ENCODE assay signal across 1 cellular context in the genomic region with DNA sequence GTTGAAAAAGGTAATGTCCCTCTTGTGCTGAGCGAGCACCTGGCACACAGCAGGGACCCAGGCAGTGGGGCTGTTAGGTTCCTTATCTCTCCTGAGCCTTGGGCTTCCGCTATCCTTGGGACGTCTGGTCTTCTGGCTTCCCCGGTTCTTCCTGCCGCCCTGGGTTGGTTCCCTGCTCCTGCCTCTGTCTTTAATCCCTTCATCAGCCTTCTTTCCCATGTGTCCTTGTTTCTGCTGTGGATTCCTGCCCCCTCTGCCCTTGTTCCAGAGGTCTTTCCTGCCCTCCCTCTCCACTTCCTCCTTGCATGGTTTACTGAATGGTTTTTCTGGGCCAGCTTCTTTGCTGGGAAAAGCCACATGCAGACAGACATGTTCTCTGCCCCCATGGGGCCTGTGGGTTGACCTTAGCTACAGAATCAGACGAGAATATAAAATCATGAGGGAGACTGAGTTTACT.
TF ChIP-seq lines count a peak whose summit lies in the region.

No MANE protein-coding gene starts in this region.

TF ChIP-seq in GM23338, 12 proteins besides CTCF, POLR2A, EP300 and RAD21:
- TF ChIP-seq, protein P1, sequence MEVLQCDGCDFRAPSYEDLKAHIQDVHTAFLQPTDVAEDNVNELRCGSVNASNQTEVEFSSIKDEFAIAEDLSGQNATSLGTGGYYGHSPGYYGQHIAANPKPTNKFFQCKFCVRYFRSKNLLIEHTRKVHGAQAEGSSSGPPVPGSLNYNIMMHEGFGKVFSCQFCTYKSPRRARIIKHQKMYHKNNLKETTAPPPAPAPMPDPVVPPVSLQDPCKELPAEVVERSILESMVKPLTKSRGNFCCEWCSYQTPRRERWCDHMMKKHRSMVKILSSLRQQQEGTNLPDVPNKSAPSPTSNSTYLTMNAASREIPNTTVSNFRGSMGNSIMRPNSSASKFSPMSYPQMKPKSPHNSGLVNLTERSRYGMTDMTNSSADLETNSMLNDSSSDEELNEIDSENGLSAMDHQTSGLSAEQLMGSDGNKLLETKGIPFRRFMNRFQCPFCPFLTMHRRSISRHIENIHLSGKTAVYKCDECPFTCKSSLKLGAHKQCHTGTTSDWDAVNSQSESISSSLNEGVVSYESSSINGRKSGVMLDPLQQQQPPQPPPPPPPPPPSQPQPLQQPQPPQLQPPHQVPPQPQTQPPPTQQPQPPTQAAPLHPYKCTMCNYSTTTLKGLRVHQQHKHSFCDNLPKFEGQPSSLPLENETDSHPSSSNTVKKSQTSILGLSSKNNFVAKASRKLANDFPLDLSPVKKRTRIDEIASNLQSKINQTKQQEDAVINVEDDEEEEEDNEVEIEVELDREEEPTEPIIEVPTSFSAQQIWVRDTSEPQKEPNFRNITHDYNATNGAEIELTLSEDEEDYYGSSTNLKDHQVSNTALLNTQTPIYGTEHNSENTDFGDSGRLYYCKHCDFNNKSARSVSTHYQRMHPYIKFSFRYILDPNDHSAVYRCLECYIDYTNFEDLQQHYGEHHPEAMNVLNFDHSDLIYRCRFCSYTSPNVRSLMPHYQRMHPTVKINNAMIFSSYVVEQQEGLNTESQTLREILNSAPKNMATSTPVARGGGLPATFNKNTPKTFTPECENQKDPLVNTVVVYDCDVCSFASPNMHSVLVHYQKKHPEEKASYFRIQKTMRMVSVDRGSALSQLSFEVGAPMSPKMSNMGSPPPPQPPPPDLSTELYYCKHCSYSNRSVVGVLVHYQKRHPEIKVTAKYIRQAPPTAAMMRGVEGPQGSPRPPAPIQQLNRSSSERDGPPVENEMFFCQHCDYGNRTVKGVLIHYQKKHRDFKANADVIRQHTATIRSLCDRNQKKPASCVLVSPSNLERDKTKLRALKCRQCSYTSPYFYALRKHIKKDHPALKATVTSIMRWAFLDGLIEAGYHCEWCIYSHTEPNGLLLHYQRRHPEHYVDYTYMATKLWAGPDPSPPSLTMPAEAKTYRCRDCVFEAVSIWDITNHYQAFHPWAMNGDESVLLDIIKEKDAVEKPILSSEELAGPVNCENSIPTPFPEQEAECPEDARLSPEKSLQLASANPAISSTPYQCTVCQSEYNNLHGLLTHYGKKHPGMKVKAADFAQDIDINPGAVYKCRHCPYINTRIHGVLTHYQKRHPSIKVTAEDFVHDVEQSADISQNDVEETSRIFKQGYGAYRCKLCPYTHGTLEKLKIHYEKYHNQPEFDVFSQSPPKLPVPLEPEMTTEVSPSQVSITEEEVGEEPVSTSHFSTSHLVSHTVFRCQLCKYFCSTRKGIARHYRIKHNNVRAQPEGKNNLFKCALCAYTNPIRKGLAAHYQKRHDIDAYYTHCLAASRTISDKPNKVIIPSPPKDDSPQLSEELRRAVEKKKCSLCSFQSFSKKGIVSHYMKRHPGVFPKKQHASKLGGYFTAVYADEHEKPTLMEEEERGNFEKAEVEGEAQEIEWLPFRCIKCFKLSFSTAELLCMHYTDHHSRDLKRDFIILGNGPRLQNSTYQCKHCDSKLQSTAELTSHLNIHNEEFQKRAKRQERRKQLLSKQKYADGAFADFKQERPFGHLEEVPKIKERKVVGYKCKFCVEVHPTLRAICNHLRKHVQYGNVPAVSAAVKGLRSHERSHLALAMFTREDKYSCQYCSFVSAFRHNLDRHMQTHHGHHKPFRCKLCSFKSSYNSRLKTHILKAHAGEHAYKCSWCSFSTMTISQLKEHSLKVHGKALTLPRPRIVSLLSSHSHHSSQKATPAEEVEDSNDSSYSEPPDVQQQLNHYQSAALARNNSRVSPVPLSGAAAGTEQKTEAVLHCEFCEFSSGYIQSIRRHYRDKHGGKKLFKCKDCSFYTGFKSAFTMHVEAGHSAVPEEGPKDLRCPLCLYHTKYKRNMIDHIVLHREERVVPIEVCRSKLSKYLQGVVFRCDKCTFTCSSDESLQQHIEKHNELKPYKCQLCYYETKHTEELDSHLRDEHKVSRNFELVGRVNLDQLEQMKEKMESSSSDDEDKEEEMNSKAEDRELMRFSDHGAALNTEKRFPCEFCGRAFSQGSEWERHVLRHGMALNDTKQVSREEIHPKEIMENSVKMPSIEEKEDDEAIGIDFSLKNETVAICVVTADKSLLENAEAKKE (CRISPR knock-in tag; IDR thresholded peaks at IDR 0.05) = no peak
- no peak for TF ChIP-seq ZNF331 (CRISPR knock-in tag; IDR thresholded peaks at IDR 0.05; ENCODE audit: low read depth)
- TF ChIP-seq STAT1 (IDR thresholded peaks at IDR 0.05; ENCODE audit: unreplicated experiment) = no peak
